In the genomic region with DNA sequence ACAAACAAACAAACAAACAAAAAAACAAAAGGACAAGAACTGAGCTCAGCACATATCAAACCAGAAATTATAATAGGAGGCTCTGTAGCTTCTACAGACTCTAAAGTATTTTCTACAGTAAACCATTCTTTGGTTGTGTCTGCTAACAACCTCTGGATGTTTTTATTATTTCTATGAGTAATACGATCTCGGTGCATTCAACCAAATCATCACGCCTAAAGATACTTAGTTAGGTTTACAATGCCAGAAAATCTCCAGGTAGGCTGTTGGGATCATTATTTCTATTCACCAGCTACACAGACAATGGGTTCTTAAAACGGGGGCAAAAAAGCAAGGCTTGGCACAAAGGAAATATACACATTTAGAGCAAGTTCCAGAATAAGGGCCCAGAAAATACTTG, we compare ENCODE assay signal across 27 cellular contexts. TPM values are rescaled to one million over a fixed set of nuclear protein-coding genes. Genes with fewer than 3 reads are reported as not detected.
DNase-seq lines count a peak whose midpoint lies in the region; ATAC-seq, FAIRE-seq and TF ChIP-seq lines count a peak whose summit lies in the region.
"Had no signal": no experiment of that assay in that cellular context is flagged by ENCODE, and none has a peak within 500 bp of the region (broad histone marks: within the 10 kb centered on the region; RNA-seq: fewer than 3 reads in every experiment).

No MANE protein-coding gene starts in this region.

- H3K9me2 ChIP-seq in PC-3 (replicated peaks; ENCODE audit: low read length): no peaks in the 10 kb centered on the region

- FAIRE-seq in H54 (lab: Jason Lieb, UNC): peak; percentile 38
- FAIRE-seq: frontal cortex, G401.6 had no signal

- TF ChIP-seq POLR2A in H54 (IDR thresholded peaks at IDR 0.05; ENCODE audit: low read depth, low read length): no peak

- TF ChIP-seq CTCF in PC-3 (conservative IDR thresholded peaks at IDR 0.05; ENCODE audit: low read depth, low read length): no peak
- no peak for TF ChIP-seq CTCF in heart right ventricle (IDR thresholded peaks at IDR 0.05)

- WGBS in heart right ventricle, 2 donors: 71 to 72% methylated on average over 4 of the region's 4 CpGs

- H3K4me1 ChIP-seq in PC-3 (ENCODE audit: insufficient read depth, low read length) (no peaks in the 10 kb centered on the region), heart right ventricle (peaks cover 0 to 56% (median 34%) of the 10 kb centered on the region in 9 donors)

- no peaks in the 10 kb centered on the region for H3K9me3 ChIP-seq in PC-3 (ENCODE audit: low read length)
- H3K9me3 ChIP-seq in heart right ventricle: no peaks in the 10 kb centered on the region
- H3K9me3 ChIP-seq: BLaER1 treated with 17β-estradiol and CSF1 and Interleukin-3, amounts not matched to agents 10 nM and 100 nM; esophagus muscularis mucosa had no signal

- intact Hi-C loops in PC-3 (cut with micrococcal nuclease) (no loop called here), Right ventricle myocardium superior (cut with DNase I) (no loop called here), heart right ventricle (cut with DNase I) (no loop called here)

- H2AFZ ChIP-seq in PC-3 (ENCODE audit: low read length): no peak overlapping the region
- H2AFZ ChIP-seq: hepatocyte had no signal

- no peaks in the 10 kb centered on the region for H3F3A ChIP-seq in PC-3 (ENCODE audit: low read length, unreplicated experiment)

- POLR2A ChIA-PET in PC-3 (lab: Charles Lee; ENCODE audit: unreplicated experiment): no interaction called here

- no peak overlapping the region for H3K9ac ChIP-seq in PC-3 (ENCODE audit: low read length)
- H3K9ac ChIP-seq: BLaER1 treated with 17β-estradiol and CSF1 and Interleukin-3, amounts not matched to agents 10 nM and 100 nM had no signal

- BruUV-seq in PC-3 (replicated peaks; lab: Mats Ljungman, UMichigan): no TSS peak

- no peaks in the 10 kb centered on the region for H4K20me1 ChIP-seq in PC-3 (ENCODE audit: low read length)
- H4K20me1 ChIP-seq: BLaER1 treated with 17β-estradiol and CSF1 and Interleukin-3, amounts not matched to agents 10 nM and 100 nM had no signal

- H3K27me3 ChIP-seq in PC-3 (ENCODE audit: low read length) (peaks cover 12% of the 10 kb centered on the region), heart right ventricle (no peaks in the 10 kb centered on the region)
- H3K27me3 ChIP-seq: BLaER1 treated with 17β-estradiol and CSF1 and Interleukin-3, amounts not matched to agents 10 nM and 100 nM; esophagus muscularis mucosa; hepatocyte had no signal

- ATAC-seq in PC-3 (no peak), Right ventricle myocardium superior (ENCODE audit: poor library complexity) (no peak), heart right ventricle (no peak)
- ATAC-seq: left colon, right cardiac atrium had no signal

- no peaks in the 10 kb centered on the region for H3K79me2 ChIP-seq in PC-3 (ENCODE audit: low read length)
- H3K79me2 ChIP-seq: hepatocyte had no signal

- no peaks in the 10 kb centered on the region for H3K36me3 ChIP-seq in PC-3 (ENCODE audit: low read depth, low read length)
- H3K36me3 ChIP-seq in heart right ventricle: peaks cover 0 to 44% (median 15%) of the 10 kb centered on the region in 9 donors
- H3K36me3 ChIP-seq: BLaER1 treated with 17β-estradiol and CSF1 and Interleukin-3, amounts not matched to agents 10 nM and 100 nM had no signal

- H3K4me3 ChIP-seq in PC-3 (ENCODE audit: low read length): no peak overlapping the region
- H3K4me3 ChIP-seq in heart right ventricle: no peak overlapping the region
- H3K4me3 ChIP-seq: BLaER1 treated with 17β-estradiol and CSF1 and Interleukin-3, amounts not matched to agents 10 nM and 100 nM; esophagus muscularis mucosa; hepatocyte had no signal

- CTCF ChIA-PET in PC-3 (lab: Charles Lee): no interaction called here

- no peak overlapping the region for H3K27ac ChIP-seq in PC-3 (ENCODE audit: low read length)
- H3K27ac ChIP-seq in heart right ventricle: peak overlapping the region in 3 of 10 donors; percentile 5 to 43 (median 36)
- H3K27ac ChIP-seq: BLaER1 treated with 17β-estradiol and CSF1 and Interleukin-3, amounts not matched to agents 10 nM and 100 nM; esophagus muscularis mucosa; hepatocyte had no signal

- H3K4me2 ChIP-seq in PC-3 (ENCODE audit: low read length): no peak overlapping the region
- H3K4me2 ChIP-seq: BLaER1 treated with 17β-estradiol and CSF1 and Interleukin-3, amounts not matched to agents 10 nM and 100 nM; hepatocyte had no signal

- DNase-seq in H54 (ENCODE audit: insufficient read length, low spot score): no peak
- DNase-seq in PC-3: peak; percentile 13
- DNase-seq in dermis blood vessel endothelial cell: peak; percentile 20
- peak; percentile 19 for DNase-seq in left kidney (ENCODE audit: low read depth, low spot score)
- no peak for DNase-seq in activated naive CD4-positive, alpha-beta T cell (lab: John Stamatoyannopoulos, UW)
- DNase-seq in Right ventricle myocardium superior: no peak
- DNase-seq in activated CD8-positive, alpha-beta memory T cell treated with anti-CD3 and anti-CD28 coated beads, Interleukin-2, amount 50 U/mL, for 4 hours: no peak
- DNase-seq in heart right ventricle: no peak
- DNase-seq: activated CD4-positive, alpha-beta memory T cell treated with anti-CD3 and anti-CD28 coated beads, Interleukin-2, amount 10 ng/mL, durations not matched to agents 7 days and 5 days; activated CD4-positive, alpha-beta T cell treated with anti-CD3 and anti-CD28 coated beads for 1 hour; amygdala; cortex of kidney; left colon; NCI-H1048; NCI-H1694; NCI-H345; right cardiac atrium; SHP77 treated with DMSO at 0.1 percent for 48 hours; stimulated activated CD4-positive, alpha-beta T cell treated with anti-CD3 and anti-CD28 coated beads, Interleukin-1b, Interleukin-23, amount 100 ng/mL, for 48 hours; stimulated activated naive CD4-positive, alpha-beta T cell treated with Interleukin-2 at 50 U/mL for 16 hours had no signal

RNA-seq across cellular contexts. Expression of gene ALDOB, which starts 41.6 kb away (rescaled TPM):
- not detected in 2 replicates for total RNA-seq in PC-3 (2014; rRNA removed)
- total RNA-seq in dermis blood vessel endothelial cell: under 0.01 TPM in 1 of 2 replicates, not detected in the other
- 0.56 TPM for total RNA-seq in Right ventricle myocardium superior
- 1 to 10 TPM in 1 of 10 donors, under 1 TPM in 7, not detected in 2; 0.19 to 1.4 (median 0.46) TPM for total RNA-seq in heart right ventricle
- under 1 TPM; 0.17 to 0.44 TPM for polyA plus RNA-seq in heart right ventricle
- total RNA-seq: activated CD4-positive, alpha-beta memory T cell treated with anti-CD3 and anti-CD28 coated beads, Interleukin-2, amount 10 ng/mL, durations not matched to agents 7 days and 5 days; frontal cortex; T-helper 2 cell treated with Interferon-gamma antibody and Interleukin-4, amounts not matched to agents 100 ng/mL and 5 ng/mL, for 36 hours; temporal lobe had no signal

RNA-seq across cellular contexts. Expression of gene RNF20, which starts 56.4 kb away (rescaled TPM):
- 12.1 and 14.7 TPM in 2 replicates for total RNA-seq in PC-3 (2014; rRNA removed)
- 36.8 and 42.5 TPM in 2 replicates for total RNA-seq in dermis blood vessel endothelial cell
- 40.9 TPM for total RNA-seq in Right ventricle myocardium superior
- 10 to 100 TPM; 39.1 to 64.4 (median 58.2) TPM for total RNA-seq in heart right ventricle
- polyA plus RNA-seq in heart right ventricle: 10 to 100 TPM; 13.2 to 14.0 TPM

Comparison
In these comparisons a context has a peak if more than half of its experiments do, and no peak if none do; other contexts are left out.
1. DNase-seq: peak in PC-3 (single experiment), dermis blood vessel endothelial cell (single experiment) and left kidney (single experiment); none in H54 (single experiment), activated naive CD4-positive, alpha-beta T cell (0 of 4), Right ventricle myocardium superior (single experiment), activated CD8-positive, alpha-beta memory T cell treated with anti-CD3 and anti-CD28 coated beads, Interleukin-2, amount 50 U/mL, for 4 hours (single experiment) and heart right ventricle (0 of 2).